ENCODE assay signal across 10 cellular contexts in the genomic region with DNA sequence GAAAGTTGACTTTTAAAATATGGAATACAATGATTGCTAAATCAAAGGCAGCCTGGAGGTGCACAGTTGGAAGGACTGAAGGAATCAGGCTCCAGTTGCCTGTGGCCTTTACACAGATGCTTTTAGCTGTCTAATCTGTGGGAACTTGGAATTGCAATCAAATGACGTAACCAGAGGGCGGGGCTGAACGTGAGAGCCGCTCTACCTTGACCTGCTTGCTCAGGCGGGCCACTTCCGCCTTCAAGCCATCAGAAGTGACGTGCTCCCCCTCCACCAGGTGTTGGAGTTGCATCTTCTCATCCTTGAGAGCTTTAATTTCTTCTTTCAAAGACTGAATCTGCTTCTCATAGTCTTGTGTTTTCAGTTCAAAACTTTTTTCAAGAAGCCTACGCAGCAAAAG. TPM values are rescaled to one million over a fixed set of nuclear protein-coding genes. Genes with fewer than 3 reads are reported as not detected.
DNase-seq lines count a peak whose midpoint lies in the region; FAIRE-seq and TF ChIP-seq lines count a peak whose summit lies in the region.
"Had no signal": no experiment of that assay in that cellular context is flagged by ENCODE, and none has a peak within 500 bp of the region (broad histone marks: within the 10 kb centered on the region; RNA-seq: fewer than 3 reads in every experiment).

No MANE protein-coding gene starts in this region.

- WGBS in GM23248 (ENCODE audit: low coverage in 1 of 2, low lambda C conversion rate in 2 of 2, missing lambda C conversion rate in 2 of 2), 2 experiments, result 62 to 63% methylated on average over 8 of the region's 8 CpGs

- H3K4me3 ChIP-seq in A673 (ENCODE audit: low read depth, low read length, poor library complexity, severe bottlenecking) (no peak overlapping the region), GM23248 (no peak overlapping the region), kidney epithelial cell (ENCODE audit: low read depth, low read length) (no peak overlapping the region), ascending aorta (no peak overlapping the region)
- H3K4me3 ChIP-seq: SJSA1 had no signal

- CTCF ChIA-PET in A673 (lab: Charles Lee), result interaction anchor here (0.7 kb wide), 1 partner anchor 141 kb away, joined by 3 read pairs; no protein-coding TSS in a partner anchor

- no peaks in the 10 kb centered on the region for H3K79me2 ChIP-seq in GM23248 (ENCODE audit: insufficient read depth)

- H3F3A ChIP-seq in GM23248 (ENCODE audit: insufficient read depth), result peaks cover 11% of the 10 kb centered on the region; the same call in 1 of the 2 replicates

- H3K9ac ChIP-seq in GM23248, result no peak overlapping the region

- H3K4me2 ChIP-seq in GM23248 (ENCODE audit: unreplicated experiment), result no peak overlapping the region

- no peaks in the 10 kb centered on the region for H3K4me1 ChIP-seq in A673 (ENCODE audit: insufficient read depth, low read length, poor library complexity, severe bottlenecking)
- H3K4me1 ChIP-seq in GM23248 (ENCODE audit: insufficient read depth), result peaks cover 15% of the 10 kb centered on the region
- no peaks in the 10 kb centered on the region for H3K4me1 ChIP-seq in ascending aorta

- no peaks in the 10 kb centered on the region for H3K27me3 ChIP-seq in A673 (replicated peaks; ENCODE audit: insufficient read depth, low read depth, low read length, poor library complexity)
- no peaks in the 10 kb centered on the region for H3K27me3 ChIP-seq in GM23248 (replicated peaks; ENCODE audit: insufficient read depth)
- no peaks in the 10 kb centered on the region for H3K27me3 ChIP-seq in kidney epithelial cell (ENCODE audit: control insufficient read depth, insufficient read depth, low read length)
- H3K27me3 ChIP-seq in ascending aorta, result no peaks in the 10 kb centered on the region
- H3K27me3 ChIP-seq: SJSA1 had no signal

- H2AFZ ChIP-seq in GM23248, result no peak overlapping the region

- H3K9me2 ChIP-seq in GM23248 (ENCODE audit: insufficient read depth), result no peaks in the 10 kb centered on the region

- no peak for FAIRE-seq in RCC 7860 (lab: Jason Lieb, UNC)

- POLR2A ChIA-PET in A673 (lab: Charles Lee; ENCODE audit: low non-redundant PET), result no interaction called here

- BruUV-seq in A673 (replicated peaks; lab: Mats Ljungman, UMichigan), result no TSS peak

- no peaks in the 10 kb centered on the region for H3K36me3 ChIP-seq in A673 (ENCODE audit: insufficient read depth, low read length, poor library complexity, severe bottlenecking)
- H3K36me3 ChIP-seq in GM23248 (ENCODE audit: low read depth), result no peaks in the 10 kb centered on the region
- no peaks in the 10 kb centered on the region for H3K36me3 ChIP-seq in kidney epithelial cell (ENCODE audit: control insufficient read depth, insufficient read depth, low read length)
- no peaks in the 10 kb centered on the region for H3K36me3 ChIP-seq in ascending aorta
- H3K36me3 ChIP-seq: SJSA1 had no signal

- intact Hi-C loops in A673 (cut with micrococcal nuclease; ENCODE audit: unreplicated experiment) (loop anchor here (5.0 kb wide), 2 partner anchors 47 to 247 kb away; no protein-coding TSS in a partner anchor), ascending aorta (cut with DNase I) (no loop called here)

- H3K27ac ChIP-seq in A673 (ENCODE audit: low read depth, low read length, poor library complexity, severe bottlenecking) (no peak overlapping the region), GM23248 (no peak overlapping the region), ascending aorta (no peak overlapping the region)
- H3K27ac ChIP-seq: SJSA1 had no signal

- TF ChIP-seq CTCF in A673 (conservative IDR thresholded peaks at IDR 0.05; ENCODE audit: low read depth, low read length) (no peak), kidney epithelial cell (IDR thresholded peaks at IDR 0.05; ENCODE audit: insufficient read depth, low read length, poor library complexity, severe bottlenecking) (no peak), ascending aorta (IDR thresholded peaks at IDR 0.05) (no peak)

- H3K9me3 ChIP-seq in A673 (ENCODE audit: low read depth, low read length, poor library complexity, severe bottlenecking) (no peaks in the 10 kb centered on the region), GM23248 (ENCODE audit: low read depth) (no peaks in the 10 kb centered on the region), ascending aorta (no peaks in the 10 kb centered on the region)
- H3K9me3 ChIP-seq: SJSA1 had no signal

- in situ Hi-C loops in GM23248 (cut with MboI), result no loop called here

- no peaks in the 10 kb centered on the region for H4K20me1 ChIP-seq in GM23248 (ENCODE audit: insufficient read depth)

- peak; percentile 10 for DNase-seq in A673 (ENCODE audit: low spot score)
- DNase-seq in GM23248, result peak; percentile 13
- DNase-seq in RCC 7860 (ENCODE audit: low spot score), result peak; percentile 57
- peak; percentile 79 for DNase-seq in kidney epithelial cell (ENCODE audit: low read depth)
- no peak for DNase-seq in DMS79 (lab: John Stamatoyannopoulos, UW)
- no peak for DNase-seq in GOT3 (lab: John Stamatoyannopoulos, UW)
- DNase-seq in NCI-H1092 treated with DMSO at 0.1 percent for 48 hours (lab: John Stamatoyannopoulos, UW), result no peak
- no peak for DNase-seq in ascending aorta (ENCODE audit: low spot score in 2 of 2)
- DNase-seq: effector CD4-positive, alpha-beta T cell had no signal

RNA-seq across cellular contexts. Expression of a gene that starts 37.7 kb away (rescaled TPM):
- 22.8 and 23.3 TPM in 2 replicates for total RNA-seq in A673 (2021)
- 39.1 and 42.8 TPM in 2 replicates for total RNA-seq in GM23248 (2014; rRNA removed; shearing (Covaris generic))
- polyA plus RNA-seq in GM23248 (2016; fragmentation: Nextera tagmentation; extraction: Ambion mirVana), result 39.9 and 42.4 TPM in 2 replicates
- total RNA-seq in kidney epithelial cell, result 39.9 and 46.7 TPM in 2 replicates
- 8.8 TPM for total RNA-seq in ascending aorta

Comparison
In these comparisons a context has a peak if more than half of its experiments do, and no peak if none do; other contexts are left out.
1. DNase-seq: peak in A673 (single experiment), GM23248 (single experiment), RCC 7860 (single experiment) and kidney epithelial cell (single experiment); none in DMS79 (single experiment), GOT3 (single experiment), NCI-H1092 treated with DMSO at 0.1 percent for 48 hours (single experiment) and ascending aorta (0 of 2).